1 cellular context compared by ENCODE assay signal in genomic region chr16:11624205-11624604, GRCh38.
TF ChIP-seq lines count a peak whose summit lies in the region.

No MANE protein-coding gene starts in this region.

TF ChIP-seq in K562, 482 proteins besides CTCF, POLR2A, EP300 and RAD21 (continued from another document and continues in another):
- no peak for TF ChIP-seq HNRNPL (IDR thresholded peaks at IDR 0.05; ENCODE audit: low read depth, low read length)
- no peak for TF ChIP-seq ZZZ3 (IDR thresholded peaks at IDR 0.05)
- no peak for TF ChIP-seq TCF15 (CRISPR knock-in tag; IDR thresholded peaks at IDR 0.05)
- TF ChIP-seq ZSCAN29 (IDR thresholded peaks at IDR 0.05) = no peak
- TF ChIP-seq CEBPB (tag; IDR thresholded peaks at IDR 0.05) = no peak
- no peak for TF ChIP-seq LCOR (CRISPR knock-in tag; IDR thresholded peaks at IDR 0.05)
- TF ChIP-seq ZKSCAN3 (CRISPR knock-in tag; IDR thresholded peaks at IDR 0.05) = no peak
- no peak for TF ChIP-seq ELF1 (tag; IDR thresholded peaks at IDR 0.05)
- TF ChIP-seq RAD51 (IDR thresholded peaks at IDR 0.05; ENCODE audit: borderline replicate concordance, low read depth) = peak; percentile 90
- no peak for TF ChIP-seq MTA3 (IDR thresholded peaks at IDR 0.05; ENCODE audit: borderline replicate concordance)
- no peak for TF ChIP-seq ZNF592 (IDR thresholded peaks at IDR 0.05)
- TF ChIP-seq KLF16 (IDR thresholded peaks at IDR 0.05) = no peak
- peak; percentile 93 for TF ChIP-seq USF2 (CRISPR knock-in tag; IDR thresholded peaks at IDR 0.05)
- peak; percentile 81; the same call in 1 of the 2 replicates for TF ChIP-seq TOE1 (IDR thresholded peaks at IDR 0.05; ENCODE audit: borderline replicate concordance)
- TF ChIP-seq TOE1 (CRISPR knock-in tag; IDR thresholded peaks at IDR 0.05; ENCODE audit: borderline replicate concordance, low read depth) = no peak
- no peak for TF ChIP-seq ETV1 (tag; conservative IDR thresholded peaks at IDR 0.05; ENCODE audit: low read depth)
- no peak for TF ChIP-seq ZNF511 (CRISPR knock-in tag; IDR thresholded peaks at IDR 0.05)
- TF ChIP-seq PKNOX1 (IDR thresholded peaks at IDR 0.05) = no peak
- TF ChIP-seq FUS (optimal IDR thresholded peaks at IDR 0.05; ENCODE audit: low read depth, low read length) = no peak
- no peak for TF ChIP-seq SREBF2 (CRISPR knock-in tag; IDR thresholded peaks at IDR 0.05)
- no peak for TF ChIP-seq ZNF717 (CRISPR knock-in tag; IDR thresholded peaks at IDR 0.05)
- no peak for TF ChIP-seq KDM4B (IDR thresholded peaks at IDR 0.05; ENCODE audit: borderline replicate concordance in 2 of 2, low read depth in 1 of 2)
- no peak for TF ChIP-seq GABPB1 (CRISPR knock-in tag; IDR thresholded peaks at IDR 0.05)
- TF ChIP-seq ZNF280B (CRISPR knock-in tag; IDR thresholded peaks at IDR 0.05) = no peak
- no peak for TF ChIP-seq OTX1 (CRISPR knock-in tag; IDR thresholded peaks at IDR 0.05)
- TF ChIP-seq USF1 (CRISPR knock-in tag; IDR thresholded peaks at IDR 0.05) = peak; percentile 92
- TF ChIP-seq NCOA1 (IDR thresholded peaks at IDR 0.05; ENCODE audit: low read depth) = no peak
- TF ChIP-seq ZNF707 (CRISPR knock-in tag; conservative IDR thresholded peaks at IDR 0.05) = no peak
- peak; percentile 35 for TF ChIP-seq RBM25 (IDR thresholded peaks at IDR 0.05; ENCODE audit: low read depth, low read length, severe bottlenecking)
- no peak for TF ChIP-seq MAFG (tag; conservative IDR thresholded peaks at IDR 0.05)
- no peak for TF ChIP-seq HDAC2 (IDR thresholded peaks at IDR 0.05)
- TF ChIP-seq HDGF (IDR thresholded peaks at IDR 0.05) = no peak
- TF ChIP-seq NFYB (IDR thresholded peaks at IDR 0.05; ENCODE audit: extremely low read depth, insufficient read length) = peak; percentile 18
- 0 out of 2 replicates have a peak, but pooled peaks have one; percentile 34 for TF ChIP-seq FOXJ2 (tag; IDR thresholded peaks at IDR 0.05)
- TF ChIP-seq MITF (IDR thresholded peaks at IDR 0.05) = no peak
- no peak for TF ChIP-seq TCFL5 (CRISPR knock-in tag; conservative IDR thresholded peaks at IDR 0.05)
- TF ChIP-seq FOXA1 (IDR thresholded peaks at IDR 0.05; ENCODE audit: borderline replicate concordance) = no peak
- TF ChIP-seq RBFOX2 (IDR thresholded peaks at IDR 0.05; ENCODE audit: low read depth, low read length) = no peak
- no peak for TF ChIP-seq HMGN3 (IDR thresholded peaks at IDR 0.05; ENCODE audit: borderline replicate concordance, extremely low read depth, insufficient read length, low read depth, low read length)
- TF ChIP-seq TCF7L2 (IDR thresholded peaks at IDR 0.05; ENCODE audit: low read depth, low read length) = no peak
- TF ChIP-seq ZNF699 (CRISPR knock-in tag; IDR thresholded peaks at IDR 0.05; ENCODE audit: insufficient replicate concordance) = no peak
- TF ChIP-seq ZNF263 (CRISPR knock-in tag; IDR thresholded peaks at IDR 0.05; ENCODE audit: borderline replicate concordance) = no peak
- TF ChIP-seq ZNF143 (CRISPR knock-in tag; IDR thresholded peaks at IDR 0.05) = no peak
- no peak for TF ChIP-seq FOXM1 (IDR thresholded peaks at IDR 0.05; ENCODE audit: low read depth)
- TF ChIP-seq FOXM1 (CRISPR knock-in tag; IDR thresholded peaks at IDR 0.05; ENCODE audit: low read depth) = no peak
- no peak for TF ChIP-seq TCF7 (IDR thresholded peaks at IDR 0.05; ENCODE audit: borderline replicate concordance)
- no peak for TF ChIP-seq ZC3H11A (IDR thresholded peaks at IDR 0.05; ENCODE audit: low read depth, low read length)
- TF ChIP-seq MEF2A (IDR thresholded peaks at IDR 0.05; ENCODE audit: control insufficient read depth, low read depth, low read length) = no peak
- TF ChIP-seq HLTF (IDR thresholded peaks at IDR 0.05) = no peak
- no peak for TF ChIP-seq REST (CRISPR knock-in tag; IDR thresholded peaks at IDR 0.05; ENCODE audit: low read depth)
- TF ChIP-seq SREBF1 (IDR thresholded peaks at IDR 0.05; ENCODE audit: borderline replicate concordance, low read depth, low read length) = no peak
- TF ChIP-seq ELF4 (CRISPR knock-in tag; IDR thresholded peaks at IDR 0.05) = no peak
- no peak for TF ChIP-seq KAT8 (IDR thresholded peaks at IDR 0.05; ENCODE audit: low read depth)
- no peak for TF ChIP-seq ZBTB49 (CRISPR knock-in tag; IDR thresholded peaks at IDR 0.05; ENCODE audit: borderline replicate concordance)
- TF ChIP-seq PREB (CRISPR knock-in tag; IDR thresholded peaks at IDR 0.05) = no peak
- TF ChIP-seq SOX6 (IDR thresholded peaks at IDR 0.05) = no peak
- TF ChIP-seq NR2F6 (CRISPR knock-in tag; IDR thresholded peaks at IDR 0.05) = no peak
